Comparison of ENCODE assay signal across 26 cellular contexts in genomic region chr17:51245535-51245934, GRCh38.
"Had no signal": no experiment of that assay in that cellular context is flagged by ENCODE, and none has a peak within 500 bp of the region (broad histone marks: within the 10 kb centered on the region; RNA-seq: fewer than 3 reads in every experiment).

No MANE protein-coding gene starts in this region.

- H3K36me3 ChIP-seq: Peyer's patch, SJCRH30 had no signal

- H3K9me3 ChIP-seq: body of pancreas, MG63, Peyer's patch, SJCRH30 had no signal

- FAIRE-seq: bronchial epithelial cell had no signal

- H3K9me3 Mint-ChIP-seq: activated naive CD4-positive, alpha-beta T cell treated with anti-CD3 and anti-CD28 coated beads for 36 hours; activated T-cell treated with anti-CD3 and anti-CD28 coated beads, Interleukin-2, amount 50 U/mL, for 4 hours; activated T-helper 17 cell treated with anti-CD3 and anti-CD28 coated beads, Interleukin-2, amount 50 U/mL, for 72 hours; T-helper 1 cell treated with Interleukin-12 subunit alpha and Interleukin-12 subunit beta and Interleukin-4 antibody, amounts not matched to agents 30 μg/mL and 1 μg/mL, for 36 hours had no signal

- H3K4me3 ChIP-seq: body of pancreas, MG63, Peyer's patch, SJCRH30 had no signal

- H3K4me1 ChIP-seq: Peyer's patch, SJCRH30 had no signal

- H3K27ac Mint-ChIP-seq: activated CD8-positive, alpha-beta memory T cell treated with anti-CD3 and anti-CD28 coated beads, Interleukin-2, amount 10 ng/mL, durations not matched to agents 7 days and 5 days; activated naive CD4-positive, alpha-beta T cell treated with anti-CD3 and anti-CD28 coated beads for 36 hours; activated naive CD8-positive, alpha-beta T cell; activated T-helper 17 cell treated with anti-CD3 and anti-CD28 coated beads, Interleukin-2, amount 50 U/mL, for 72 hours; T-helper 1 cell treated with Interleukin-12 subunit alpha and Interleukin-12 subunit beta and Interleukin-4 antibody, amounts not matched to agents 30 μg/mL and 1 μg/mL, for 36 hours had no signal

- H3K27ac ChIP-seq: body of pancreas, Peyer's patch, RWPE1, SJCRH30 had no signal

- H3K27me3 Mint-ChIP-seq: activated CD8-positive, alpha-beta memory T cell treated with anti-CD3 and anti-CD28 coated beads, Interleukin-2, amount 10 ng/mL, durations not matched to agents 7 days and 5 days; activated naive CD8-positive, alpha-beta T cell; activated T-helper 17 cell treated with anti-CD3 and anti-CD28 coated beads, Interleukin-2, amount 50 U/mL, for 72 hours had no signal

- DNase-seq: activated CD4-positive, alpha-beta T cell treated with anti-CD3 and anti-CD28 coated beads for 48 hours; activated CD4-positive, alpha-beta T cell treated with anti-CD3 and anti-CD28 coated beads, Interleukin-2, amount 50 U/mL, for 48 hours; activated CD8-positive, alpha-beta memory T cell treated with anti-CD3 and anti-CD28 coated beads, Interleukin-2, amount 10 ng/mL, durations not matched to agents 7 days and 5 days; activated gamma-delta T cell; activated naive CD4-positive, alpha-beta T cell treated with anti-CD3 and anti-CD28 coated beads for 36 hours; activated T-cell treated with anti-CD3 and anti-CD28 coated beads, Interleukin-2, amount 50 U/mL, for 4 hours; amygdala; body of pancreas; central memory CD4-positive, alpha-beta T cell; MG63; MV-4-11; NCI-H1092 treated with DMSO at 0.1 percent for 48 hours; NCI-H1417 treated with DMSO at 0.1 percent for 48 hours; NCI-H1694 treated with DMSO at 0.1 percent for 48 hours; NCI-H2029 treated with DMSO at 0.1 percent for 48 hours; NCI-H510A treated with DMSO at 0.1 percent for 48 hours; NCI-H69; Peyer's patch; Right ventricle myocardium superior; SJCRH30 had no signal

- ATAC-seq: activated CD4-positive, CD25-positive, alpha-beta regulatory T cell treated with anti-CD3 and anti-CD28 coated beads, Interleukin-2, amount 50 U/mL, for 24 hours; activated CD8-positive, alpha-beta memory T cell treated with anti-CD3 and anti-CD28 coated beads, Interleukin-2, amount 10 ng/mL, durations not matched to agents 7 days and 5 days; activated T-cell treated with anti-CD3 and anti-CD28 coated beads, Interleukin-2, amount 50 U/mL, for 4 hours; activated T-helper 17 cell treated with anti-CD3 and anti-CD28 coated beads, Interleukin-2, amount 50 U/mL, for 72 hours; body of pancreas had no signal

- H3K27me3 ChIP-seq: body of pancreas, MG63, Peyer's patch, SJCRH30 had no signal

- H3K4me3 Mint-ChIP-seq: activated CD8-positive, alpha-beta memory T cell treated with anti-CD3 and anti-CD28 coated beads, Interleukin-2, amount 10 ng/mL, durations not matched to agents 7 days and 5 days; activated naive CD4-positive, alpha-beta T cell treated with anti-CD3 and anti-CD28 coated beads for 36 hours; activated naive CD8-positive, alpha-beta T cell; activated T-cell treated with anti-CD3 and anti-CD28 coated beads, Interleukin-2, amount 50 U/mL, for 4 hours; activated T-helper 17 cell treated with anti-CD3 and anti-CD28 coated beads, Interleukin-2, amount 50 U/mL, for 72 hours; T-helper 1 cell treated with Interleukin-12 subunit alpha and Interleukin-12 subunit beta and Interleukin-4 antibody, amounts not matched to agents 30 μg/mL and 1 μg/mL, for 36 hours had no signal

- H3K36me3 Mint-ChIP-seq: activated naive CD8-positive, alpha-beta T cell had no signal
